Comparison of ENCODE assay signal across 1 cellular context in genomic region chr11:117610045-117610444, GRCh38.
TF ChIP-seq lines count a peak whose summit lies in the region.

No MANE protein-coding gene starts in this region.

TF ChIP-seq in HepG2, 621 proteins besides CTCF, POLR2A, EP300 and RAD21 (continued from another document):
- TF ChIP-seq ZFP91 (CRISPR knock-in tag; IDR thresholded peaks at IDR 0.05; ENCODE audit: borderline replicate concordance) = no peak
- no peak for TF ChIP-seq CBX1 (IDR thresholded peaks at IDR 0.05; ENCODE audit: low read depth)
- no peak for TF ChIP-seq SP5 (CRISPR knock-in tag; IDR thresholded peaks at IDR 0.05; ENCODE audit: borderline replicate concordance, low read depth)
- TF ChIP-seq PHF8 (CRISPR knock-in tag; IDR thresholded peaks at IDR 0.05) = no peak
- no peak for TF ChIP-seq HNRNPK (IDR thresholded peaks at IDR 0.05; ENCODE audit: low read depth, low read length, poor library complexity, severe bottlenecking)
- no peak for TF ChIP-seq ZC3H13 (CRISPR knock-in tag; IDR thresholded peaks at IDR 0.05)
- no peak for TF ChIP-seq ELF4 (CRISPR knock-in tag; IDR thresholded peaks at IDR 0.05; ENCODE audit: borderline replicate concordance)
- TF ChIP-seq KLF6 (CRISPR knock-in tag; IDR thresholded peaks at IDR 0.05) = no peak
